In genomic region chr2:36672199-36672598, GRCh38 we compare ENCODE assay signal across 9 cellular contexts. TPM values are rescaled to one million over a fixed set of nuclear protein-coding genes. Genes with fewer than 3 reads are reported as not detected.
A peak's percentile ranks its signal among the peaks of the same experiment; 100 is the strongest.
DNase-seq lines count a peak whose midpoint lies in the region; ATAC-seq, FAIRE-seq and TF ChIP-seq lines count a peak whose summit lies in the region.
"Had no signal": no experiment of that assay in that cellular context is flagged by ENCODE, and none has a peak within 500 bp of the region (broad histone marks: within the 10 kb centered on the region; RNA-seq: fewer than 3 reads in every experiment).

No MANE protein-coding gene starts in this region.

- no peak overlapping the region for H3K9ac ChIP-seq in astrocyte (ENCODE audit: low read length)

- no peaks in the 10 kb centered on the region for H3K9me3 Mint-ChIP-seq in astrocyte (ENCODE audit: unreplicated experiment)

- no peak for TF ChIP-seq POLR2A in upper lobe of left lung (IDR thresholded peaks at IDR 0.05)

- H2AFZ ChIP-seq in astrocyte (ENCODE audit: low read depth, low read length) = no peak overlapping the region

- WGBS in upper lobe of left lung, 2 donors = 52 to 56% methylated on average over 1 of the region's 1 CpG

- H3K79me2 ChIP-seq in astrocyte (ENCODE audit: insufficient read depth, low read length) = no peaks in the 10 kb centered on the region

- no peaks in the 10 kb centered on the region for H3K27me3 Mint-ChIP-seq in astrocyte (ENCODE audit: low read depth, unreplicated experiment)

- no peak for TF ChIP-seq EP300 in upper lobe of left lung (IDR thresholded peaks at IDR 0.05)

- H3K4me1 ChIP-seq in astrocyte (ENCODE audit: insufficient read depth, low read length) (no peaks in the 10 kb centered on the region), upper lobe of left lung (no peaks in the 10 kb centered on the region)

- H3K27me3 ChIP-seq in astrocyte (ENCODE audit: insufficient read depth, low read length) = no peaks in the 10 kb centered on the region
- no peaks in the 10 kb centered on the region for H3K27me3 ChIP-seq in upper lobe of left lung

- H3K9me3 ChIP-seq in astrocyte (ENCODE audit: insufficient read depth, low read depth, low read length) (no peaks in the 10 kb centered on the region), upper lobe of left lung (no peaks in the 10 kb centered on the region)

- H3K4me3 Mint-ChIP-seq in astrocyte (ENCODE audit: unreplicated experiment) = no peak overlapping the region

- no peak overlapping the region for H3K4me2 ChIP-seq in astrocyte (ENCODE audit: low read length)

- DNase-seq in HT1080 (ENCODE audit: low read depth) = peak; percentile 27
- DNase-seq in astrocyte (ENCODE audit: low read depth) = peak; percentile 35
- DNase-seq in left kidney (ENCODE audit: low read depth, low spot score) = peak; percentile 33
- DNase-seq in upper lobe of left lung = no peak
- DNase-seq in activated effector memory CD4-positive, alpha-beta T cell treated with Interleukin-2 at 50 U/mL for 16 hours = no peak
- no peak for DNase-seq in NCI-H128 (lab: John Stamatoyannopoulos, UW; ENCODE audit: unreplicated experiment)

- no peak for FAIRE-seq in astrocyte (lab: Jason Lieb, UNC)
- FAIRE-seq: colon had no signal

- ATAC-seq in upper lobe of left lung (ENCODE audit: low FRiP score in 2 of 2) (no peak), GM21526 (IDR thresholded peaks at IDR 0.05; ENCODE audit: low FRiP score, unreplicated experiment) (no peak)

- H4K20me1 ChIP-seq in astrocyte (ENCODE audit: insufficient read depth, low read length) = no peaks in the 10 kb centered on the region

- peaks cover 5% of the 10 kb centered on the region for H3K4me1 Mint-ChIP-seq in astrocyte (ENCODE audit: low read depth, unreplicated experiment)

- no peak overlapping the region for H3K27ac ChIP-seq in C4-2B
- H3K27ac ChIP-seq in astrocyte (ENCODE audit: low read depth, low read length) = no peak overlapping the region
- H3K27ac ChIP-seq in upper lobe of left lung = no peak overlapping the region

- peak; percentile 58 for TF ChIP-seq CTCF in C4-2B (conservative IDR thresholded peaks at IDR 0.05)
- TF ChIP-seq CTCF in astrocyte (IDR thresholded peaks at IDR 0.05; ENCODE audit: insufficient read depth, low read depth, low read length) = peak; percentile 57
- peak in 3 of 6 experiments; percentile 7 to 16 (median 8) for TF ChIP-seq CTCF in upper lobe of left lung (IDR thresholded peaks at IDR 0.05)

- H3K36me3 Mint-ChIP-seq in astrocyte (ENCODE audit: low read depth, unreplicated experiment) = no peaks in the 10 kb centered on the region

- H3K36me3 ChIP-seq in astrocyte (ENCODE audit: insufficient read depth, low read length) (no peaks in the 10 kb centered on the region), upper lobe of left lung (no peaks in the 10 kb centered on the region)

- no peak overlapping the region for H3K4me3 ChIP-seq in astrocyte (ENCODE audit: insufficient read depth, low read depth, low read length)
- H3K4me3 ChIP-seq in upper lobe of left lung = no peak overlapping the region

- H3K27ac Mint-ChIP-seq in astrocyte (ENCODE audit: unreplicated experiment) = no peak overlapping the region

RNA-seq across cellular contexts. Expression of gene VIT, which starts 24.3 kb away (rescaled TPM):
- total RNA-seq in HT1080 (2014; rRNA removed; shearing (Covaris generic)) = not detected in 2 replicates
- not detected in 2 replicates for polyA plus RNA-seq in HT1080 (2015; cell fraction: cytosol; rRNA removed)
- not detected in 2 replicates for polyA plus RNA-seq in HT1080 (2015; cell fraction: nucleus; rRNA removed)
- total RNA-seq in astrocyte (not detected in 2 replicates), upper lobe of left lung (1 to 10 TPM in 1 of 6 donors, under 1 TPM in 4, not detected in 1; 0.22 to 1.4 (median 0.54) TPM)

Comparison
In these comparisons a context has a peak if more than half of its experiments do, and no peak if none do; other contexts are left out.
1. DNase-seq: peak in HT1080 (single experiment), astrocyte (single experiment) and left kidney (single experiment); none in upper lobe of left lung (0 of 2), activated effector memory CD4-positive, alpha-beta T cell treated with Interleukin-2 at 50 U/mL for 16 hours (single experiment) and NCI-H128 (single experiment).